In genomic region chrX:140504371-140505324, GRCh38 we compare ENCODE assay signal across 12 cellular contexts. TPM values are rescaled to one million over a fixed set of nuclear protein-coding genes. Genes with fewer than 3 reads are reported as not detected.
DNase-seq lines count a peak whose midpoint lies in the region; ATAC-seq, FAIRE-seq and TF ChIP-seq lines count a peak whose summit lies in the region.
"Had no signal": no experiment of that assay in that cellular context is flagged by ENCODE, and none has a peak within 500 bp of the region (broad histone marks: within the 10 kb centered on the region; RNA-seq: fewer than 3 reads in every experiment).

TSS of gene SOX3 (minus strand) at chrX:140505069. CDS start at chrX:140505060, 9 bp downstream.

- no peaks in the 10 kb centered on the region for H3K9me3 Mint-ChIP-seq in neural crest cell

- no peak for ATAC-seq in right cardiac atrium
- ATAC-seq in Right ventricle myocardium superior (ENCODE audit: poor library complexity) = no peak

- CTCF ChIA-PET in endothelial cell of umbilical vein (lab: Charles Lee) = no interaction called here

- H3K27ac ChIP-seq in right cardiac atrium (ENCODE audit: low read length) (no peak within 1 kb of the TSS), endothelial cell of umbilical vein (ENCODE audit: insufficient read depth, low read depth, low read length) (no peak within 1 kb of the TSS), vagina (no peak within 1 kb of the TSS)
- H3K27ac ChIP-seq: pancreas had no signal

- WGBS in right cardiac atrium = 4% methylated on average over 86 of the region's 87 CpGs

- peaks cover 17% of the 10 kb centered on the region for H3K36me3 Mint-ChIP-seq in neural crest cell (ENCODE audit: low read depth)

- POLR2A ChIA-PET in endothelial cell of umbilical vein (lab: Charles Lee) = no interaction called here

- H3K9me1 ChIP-seq in endothelial cell of umbilical vein (replicated peaks; ENCODE audit: control insufficient read depth, extremely low read depth, insufficient read depth, low read length) = no peaks in the 10 kb centered on the region

- intact Hi-C loops in right cardiac atrium (cut with DNase I) = no loop called here
- intact Hi-C loops in Right ventricle myocardium superior (cut with DNase I) = no loop called here
- intact Hi-C loops in endothelial cell of umbilical vein (cut with micrococcal nuclease) = loop anchor here (10.0 kb wide), 1 partner anchor 450 kb away; no protein-coding TSS in a partner anchor
- intact Hi-C loops in vagina (cut with DNase I) = no loop called here

- H3K79me2 ChIP-seq in endothelial cell of umbilical vein (ENCODE audit: control insufficient read depth, insufficient read depth, low read length) = no peaks in the 10 kb centered on the region

- H3K4me3 Mint-ChIP-seq in neural crest cell = peak within 1 kb of the TSS; percentile 98

- no peak for TF ChIP-seq POLR2A in endothelial cell of umbilical vein (IDR thresholded peaks at IDR 0.05; ENCODE audit: low read depth, low read length)
- no peak for TF ChIP-seq POLR2A in vagina (IDR thresholded peaks at IDR 0.05)

- dilution Hi-C loops in endothelial cell of umbilical vein (cut with MboI; ENCODE audit: extremely low pct_ligation_motif_present, low sequenced_read_pairs) = no loop called here

- H3K4me3 ChIP-seq in right cardiac atrium (ENCODE audit: low read length) (peak within 1 kb of the TSS; percentile 54), endothelial cell of umbilical vein (replicated peaks in 1 of 3; ENCODE audit: insufficient read depth in 1 of 3, low read depth in 1 of 3, low read length in 3 of 3) (peak within 1 kb of the TSS in 1 of 3 experiments; percentile 20), vagina (peak within 1 kb of the TSS; percentile 22 to 23)

- no peaks in the 10 kb centered on the region for H3K9me3 ChIP-seq in right cardiac atrium (ENCODE audit: control insufficient read depth, low read length)
- H3K9me3 ChIP-seq in endothelial cell of umbilical vein (replicated peaks; ENCODE audit: control insufficient read depth, insufficient read depth, low read length) = no peaks in the 10 kb centered on the region
- no peaks in the 10 kb centered on the region for H3K9me3 ChIP-seq in vagina
- H3K9me3 ChIP-seq: pancreas had no signal

- peak within 1 kb of the TSS; percentile 33 for H2AFZ ChIP-seq in endothelial cell of umbilical vein (ENCODE audit: low read depth, low read length)

- no peak within 1 kb of the TSS for H3K9ac ChIP-seq in endothelial cell of umbilical vein (replicated peaks; ENCODE audit: extremely low read depth, insufficient read depth, low read length)

- H3K4me1 ChIP-seq in right cardiac atrium (ENCODE audit: control insufficient read depth, insufficient read depth, low read length) (peaks cover 6% of the 10 kb centered on the region), endothelial cell of umbilical vein (ENCODE audit: control insufficient read depth, extremely low read depth, insufficient read depth, low read length) (no peaks in the 10 kb centered on the region), vagina (no peaks in the 10 kb centered on the region)
- H3K4me1 ChIP-seq: pancreas had no signal

- DNase-seq in right cardiac atrium (peak in 1 of 3 donors; percentile 42), Right ventricle myocardium superior (no peak), endothelial cell of umbilical vein (ENCODE audit: low read depth, low spot score) (no peak), neural crest cell (ENCODE audit: low read depth, low spot score) (peak; percentile 79), vagina (ENCODE audit: extremely low spot score in 2 of 2) (no peak), HK-2 (ENCODE audit: unreplicated experiment) (no peak), hepatic stellate cell (ENCODE audit: low spot score) (no peak)
- no peak for DNase-seq in stimulated activated CD4-positive, alpha-beta T cell treated with anti-CD3 and anti-CD28 coated beads, Interleukin-12 subunit alpha, Interleukin-12 subunit beta, amount 100 ng/mL, for 4 hours
- DNase-seq: SHP77 had no signal

- H3K36me3 ChIP-seq in endothelial cell of umbilical vein (ENCODE audit: control insufficient read depth in 2 of 2, extremely low read depth in 1 of 2, insufficient read depth in 2 of 2, low read length in 2 of 2) (no peaks in the 10 kb centered on the region), vagina (no peaks in the 10 kb centered on the region)
- H3K36me3 ChIP-seq: pancreas had no signal

- FAIRE-seq in endothelial cell of umbilical vein (lab: Jason Lieb, UNC) = no peak
- FAIRE-seq: pancreas had no signal

- H3K27ac Mint-ChIP-seq in neural crest cell (ENCODE audit: unreplicated experiment) = peak within 1 kb of the TSS; percentile 95

- BruUV-seq in endothelial cell of umbilical vein (replicated peaks; lab: Mats Ljungman, UMichigan) = no TSS peak

- H4K20me1 ChIP-seq in endothelial cell of umbilical vein (replicated peaks; ENCODE audit: control insufficient read depth, extremely low read depth, insufficient read depth, low read length) = no peaks in the 10 kb centered on the region

- H3K27me3 Mint-ChIP-seq in neural crest cell (ENCODE audit: low read depth) = peaks cover 94% of the 10 kb centered on the region

- H3K27me3 ChIP-seq in right cardiac atrium (ENCODE audit: control insufficient read depth, insufficient read depth) (no peaks in the 10 kb centered on the region), endothelial cell of umbilical vein (ENCODE audit: control insufficient read depth in 2 of 2, insufficient read depth in 2 of 2, low read length in 2 of 2) (peaks cover 48 to 65% of the 10 kb centered on the region in 2 experiments), vagina (no peaks in the 10 kb centered on the region)

- H3K4me1 Mint-ChIP-seq in neural crest cell = peaks cover 63% of the 10 kb centered on the region

- TF ChIP-seq CTCF in endothelial cell of umbilical vein (IDR thresholded peaks at IDR 0.05; ENCODE audit: extremely low read depth in 1 of 2, insufficient read depth in 1 of 2, low read depth in 1 of 2, low read length in 2 of 2) (no peak), neural crest cell (conservative IDR thresholded peaks at IDR 0.05) (no peak), vagina (IDR thresholded peaks at IDR 0.05) (no peak)

- no peak within 1 kb of the TSS for H3K4me2 ChIP-seq in endothelial cell of umbilical vein (ENCODE audit: insufficient read depth, low read length)

TF ChIP-seq in endothelial cell of umbilical vein, 7 proteins besides CTCF, POLR2A, EP300 and RAD21:
- TF ChIP-seq MAX (IDR thresholded peaks at IDR 0.05; ENCODE audit: insufficient read depth, insufficient read length) (no peak), EZH2 (IDR thresholded peaks at IDR 0.05; ENCODE audit: borderline replicate concordance, low read depth, low read length, severe bottlenecking) (peak; percentile 82), JUN (IDR thresholded peaks at IDR 0.05; ENCODE audit: borderline replicate concordance, insufficient read depth, insufficient read length, low read depth) (no peak)

RNA-seq across cellular contexts. Expression of gene SOX3, which starts in this region (rescaled TPM):
- total RNA-seq in right cardiac atrium = not detected
- polyA plus RNA-seq in right cardiac atrium = not detected
- total RNA-seq in Right ventricle myocardium superior = not detected
- not detected in 2 replicates for total RNA-seq in endothelial cell of umbilical vein
- polyA plus RNA-seq in endothelial cell of umbilical vein = not detected in 2 replicates
- not detected in 2 replicates for polyA plus RNA-seq in endothelial cell of umbilical vein (2011; cell fraction: cytosol; rRNA removed)
- not detected in 2 replicates for polyA plus RNA-seq in endothelial cell of umbilical vein (2011; cell fraction: nucleus; rRNA removed)
- not detected in 2 replicates for polyA plus RNA-seq in endothelial cell of umbilical vein (2012)
- polyA minus RNA-seq in endothelial cell of umbilical vein = not detected in 2 replicates
- not detected for polyA minus RNA-seq in endothelial cell of umbilical vein (2011; cell fraction: cytosol; rRNA and poly(A)+ RNA removed)
- not detected in 2 replicates for polyA minus RNA-seq in endothelial cell of umbilical vein (2011; cell fraction: nucleus; rRNA and poly(A)+ RNA removed)
- 201 and 205 TPM in 2 replicates for total RNA-seq in neural crest cell
- total RNA-seq in vagina = not detected
- total RNA-seq: kidney epithelial cell had no signal
- polyA plus RNA-seq: BJ, pancreas had no signal

Comparison
In these comparisons a context has a peak if more than half of its experiments do, and no peak if none do; other contexts are left out.
1. RNA of gene SOX3 (total RNA-seq): 201 to 205 TPM in neural crest cell; not detected in right cardiac atrium, not detected in Right ventricle myocardium superior (single experiment), not detected in endothelial cell of umbilical vein and not detected in vagina (single experiment); every median in the first group is over 100 times any median in the second.